ENCODE assay signal across 11 cellular contexts in genomic region chr12:88553941-88554658, GRCh38. TPM values are rescaled to one million over a fixed set of nuclear protein-coding genes. Genes with fewer than 3 reads are reported as not detected.
DNase-seq lines count a peak whose midpoint lies in the region; ATAC-seq and TF ChIP-seq lines count a peak whose summit lies in the region.
"Had no signal": no experiment of that assay in that cellular context is flagged by ENCODE, and none has a peak within 500 bp of the region (broad histone marks: within the 10 kb centered on the region; RNA-seq: fewer than 3 reads in every experiment).

No MANE protein-coding gene starts in this region.

- no peak overlapping the region for H3K4me3 Mint-ChIP-seq in endodermal cell

- H3K9ac ChIP-seq in rectal smooth muscle tissue (ENCODE audit: low read length) (no peak overlapping the region), endodermal cell (ENCODE audit: extremely low read depth, low read length, poor library complexity, severe bottlenecking) (no peak overlapping the region)
- H3K9ac ChIP-seq: KMS-11 had no signal

- H3K9me3 ChIP-seq in endodermal cell (ENCODE audit: control insufficient read depth, low read length) = no peaks in the 10 kb centered on the region
- H3K9me3 ChIP-seq: neutrophil had no signal

- no peaks in the 10 kb centered on the region for H3K27me3 Mint-ChIP-seq in endodermal cell (ENCODE audit: insufficient read depth)

- no peaks in the 10 kb centered on the region for H3K36me3 Mint-ChIP-seq in endodermal cell (ENCODE audit: low read depth)

- ATAC-seq in HG03280 (IDR thresholded peaks at IDR 0.05; ENCODE audit: unreplicated experiment) (no peak), HG02970 (IDR thresholded peaks at IDR 0.05; ENCODE audit: low FRiP score, unreplicated experiment) (no peak)

- no peaks in the 10 kb centered on the region for H3K9me3 Mint-ChIP-seq in endodermal cell
- H3K9me3 Mint-ChIP-seq: activated T-helper 2 cell treated with anti-CD3 and anti-CD28 coated beads, Interferon-gamma antibody, Interleukin-2, Interleukin-4, amounts not matched to agents 10 μg/mL and 5 μg/mL and 100 μg/mL, durations not matched to agents 14 hours and 24 hours and 36 hours had no signal

- no peaks in the 10 kb centered on the region for H3K27me3 ChIP-seq in rectal smooth muscle tissue (ENCODE audit: control insufficient read depth, insufficient read depth, low read length)
- no peaks in the 10 kb centered on the region for H3K27me3 ChIP-seq in endodermal cell (ENCODE audit: control insufficient read depth, insufficient read depth, low read length, poor library complexity, severe bottlenecking)
- H3K27me3 ChIP-seq: neutrophil had no signal

- 89% methylated on average over 3 of the region's 3 CpGs; no CpG with 5 or more reads in 1 of the 2 experiments for WGBS in endodermal cell (ENCODE audit: insufficient coverage in 1 of 2, insufficient read length in 1 of 2), 2 experiments

- H3K27ac Mint-ChIP-seq in endodermal cell = no peak overlapping the region
- H3K27ac Mint-ChIP-seq: activated T-helper 2 cell treated with anti-CD3 and anti-CD28 coated beads, Interferon-gamma antibody, Interleukin-2, Interleukin-4, amounts not matched to agents 10 μg/mL and 5 μg/mL and 100 μg/mL, durations not matched to agents 14 hours and 24 hours and 36 hours had no signal

- H3K4me1 Mint-ChIP-seq in endodermal cell = peaks cover 13% of the 10 kb centered on the region

- DNase-seq in EL (peak; percentile 71), NCI-H446 (lab: John Stamatoyannopoulos, UW) (peak; percentile 52 to 76), epithelial cell of proximal tubule (ENCODE audit: low read depth) (peak; percentile 54), endodermal cell (no peak), germinal center (ENCODE audit: low spot score) (no peak)

- H3K4me3 ChIP-seq in epithelial cell of proximal tubule (ENCODE audit: low read depth, low read length) = no peak overlapping the region
- H3K4me3 ChIP-seq in rectal smooth muscle tissue (ENCODE audit: low read length) = no peak overlapping the region
- H3K4me3 ChIP-seq in endodermal cell (ENCODE audit: low read length) = no peak overlapping the region

- H3K27ac ChIP-seq in rectal smooth muscle tissue (ENCODE audit: low read depth, low read length) = peak overlapping the region; percentile 37
- no peak overlapping the region for H3K27ac ChIP-seq in endodermal cell (ENCODE audit: low read depth, low read length)
- H3K27ac ChIP-seq: KMS-11, neutrophil had no signal

- H3K4me1 ChIP-seq in rectal smooth muscle tissue (ENCODE audit: control insufficient read depth, insufficient read depth, low read length) (peaks cover 24% of the 10 kb centered on the region), endodermal cell (ENCODE audit: control insufficient read depth, insufficient read depth, low read length) (no peaks in the 10 kb centered on the region)

- no peak for TF ChIP-seq CTCF in epithelial cell of proximal tubule (conservative IDR thresholded peaks at IDR 0.05; ENCODE audit: low read depth, low read length)
- TF ChIP-seq CTCF in endodermal cell (conservative IDR thresholded peaks at IDR 0.05) = no peak

- H3K36me3 ChIP-seq in rectal smooth muscle tissue (ENCODE audit: control insufficient read depth, insufficient read depth, low read length) = no peaks in the 10 kb centered on the region
- no peaks in the 10 kb centered on the region for H3K36me3 ChIP-seq in endodermal cell (ENCODE audit: control insufficient read depth, insufficient read depth, low read length)
- H3K36me3 ChIP-seq: neutrophil had no signal

RNA-seq across cellular contexts. Expression of gene KITLG, which starts 26.2 kb away (rescaled TPM):
- total RNA-seq in epithelial cell of proximal tubule (43.9 and 48.8 TPM in 2 replicates), endodermal cell (10 to 100 TPM in 1 of 2 donors, 1 to 10 TPM in 1; 7.0 to 14.3 TPM)
- 15.7 TPM for polyA plus RNA-seq in endodermal cell (2013, experiment 1 of 2)
- 13.4 TPM for polyA plus RNA-seq in endodermal cell (2013, experiment 2 of 2)

Comparison
In these comparisons a context has a peak if more than half of its experiments do, and no peak if none do; other contexts are left out.
1. DNase-seq: peak in EL (single experiment), NCI-H446 (2 of 2) and epithelial cell of proximal tubule (single experiment); none in endodermal cell (single experiment) and germinal center (single experiment).